ENCODE assay signal across 1 cellular context in the genomic region with DNA sequence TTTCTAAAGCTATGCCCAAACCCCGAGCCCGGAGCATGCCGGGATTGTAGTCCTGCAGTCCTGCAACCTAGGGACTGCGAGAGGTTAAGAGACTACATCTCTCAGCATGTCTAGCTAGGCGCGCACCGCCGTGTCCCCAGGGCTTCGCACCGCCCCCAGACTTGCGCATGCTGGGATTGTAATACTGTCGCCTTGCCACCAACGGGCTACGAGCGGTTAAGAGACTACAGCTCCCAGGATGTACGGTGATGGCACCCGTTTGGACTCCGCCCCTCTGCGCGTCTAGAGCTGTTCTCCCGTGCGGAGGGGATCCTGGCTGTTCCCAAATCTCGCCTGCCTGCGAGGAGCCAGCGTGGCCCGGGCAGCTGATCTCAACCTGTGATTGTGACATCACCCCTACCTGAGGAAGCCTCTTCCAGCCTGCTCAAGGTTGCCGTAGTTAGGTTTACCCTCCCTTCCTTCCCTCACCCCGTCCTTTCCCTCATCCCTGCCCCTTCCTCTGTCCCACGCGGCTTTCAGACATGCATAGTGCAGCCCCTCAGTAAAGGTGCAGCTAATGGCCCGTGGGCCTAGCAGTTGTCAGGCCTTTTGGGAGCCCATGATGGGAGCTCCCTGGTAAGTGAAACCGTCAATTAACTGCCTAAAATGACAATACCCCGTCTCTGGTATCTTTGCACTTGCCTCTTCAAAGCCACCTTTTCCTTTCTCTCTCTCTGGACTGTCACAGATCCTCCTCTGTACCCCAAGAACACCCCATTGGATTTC.
TF ChIP-seq lines count a peak whose summit lies in the region.

No MANE protein-coding gene starts in this region.

TF ChIP-seq in K562, 482 proteins besides CTCF, POLR2A, EP300 and RAD21 (continued from another document and continues in another):
- TF ChIP-seq, protein P1, sequence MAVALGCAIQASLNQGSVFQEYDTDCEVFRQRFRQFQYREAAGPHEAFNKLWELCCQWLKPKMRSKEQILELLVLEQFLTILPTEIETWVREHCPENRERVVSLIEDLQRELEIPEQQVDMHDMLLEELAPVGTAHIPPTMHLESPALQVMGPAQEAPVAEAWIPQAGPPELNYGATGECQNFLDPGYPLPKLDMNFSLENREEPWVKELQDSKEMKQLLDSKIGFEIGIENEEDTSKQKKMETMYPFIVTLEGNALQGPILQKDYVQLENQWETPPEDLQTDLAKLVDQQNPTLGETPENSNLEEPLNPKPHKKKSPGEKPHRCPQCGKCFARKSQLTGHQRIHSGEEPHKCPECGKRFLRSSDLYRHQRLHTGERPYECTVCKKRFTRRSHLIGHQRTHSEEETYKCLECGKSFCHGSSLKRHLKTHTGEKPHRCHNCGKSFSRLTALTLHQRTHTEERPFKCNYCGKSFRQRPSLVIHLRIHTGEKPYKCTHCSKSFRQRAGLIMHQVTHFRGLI (CRISPR knock-in tag; IDR thresholded peaks at IDR 0.05) = no peak
- no peak for TF ChIP-seq ZNF347 (CRISPR knock-in tag; IDR thresholded peaks at IDR 0.05; ENCODE audit: low read depth)
- no peak for TF ChIP-seq PRDM10 (IDR thresholded peaks at IDR 0.05; ENCODE audit: partially characterized antibody)
- peak; percentile 85 for TF ChIP-seq ZFX (CRISPR knock-in tag; IDR thresholded peaks at IDR 0.05)
- no peak for TF ChIP-seq MYNN (IDR thresholded peaks at IDR 0.05)
- TF ChIP-seq MYNN (CRISPR knock-in tag; IDR thresholded peaks at IDR 0.05) = no peak
- no peak for TF ChIP-seq RFX7 (CRISPR knock-in tag; IDR thresholded peaks at IDR 0.05)
- TF ChIP-seq GTF2F1 (IDR thresholded peaks at IDR 0.05; ENCODE audit: low read depth, low read length) = no peak
- peak; percentile 46; the same call in 1 of the 2 replicates for TF ChIP-seq SP1 (CRISPR knock-in tag; IDR thresholded peaks at IDR 0.05)
- TF ChIP-seq E2F6 (IDR thresholded peaks at IDR 0.05; ENCODE audit: borderline replicate concordance in 1 of 2, extremely low read depth in 1 of 2, insufficient read depth in 1 of 2, insufficient read length in 1 of 2, low read depth in 1 of 2, low read length in 1 of 2, poor library complexity in 1 of 2, severe bottlenecking in 1 of 2) = peak; percentile 39 to 67
- TF ChIP-seq MTA2 (IDR thresholded peaks at IDR 0.05; ENCODE audit: low read depth) = no peak
- no peak for TF ChIP-seq CBX1 (IDR thresholded peaks at IDR 0.05; ENCODE audit: low read depth)
- TF ChIP-seq FOXK2 (conservative IDR thresholded peaks at IDR 0.05 in 1 of 2, IDR thresholded peaks at IDR 0.05 in 1 of 2; ENCODE audit: low read depth in 2 of 2) = no peak
- no peak for TF ChIP-seq MBD1 (CRISPR knock-in tag; IDR thresholded peaks at IDR 0.05)
- TF ChIP-seq ZNF76 (CRISPR knock-in tag; IDR thresholded peaks at IDR 0.05; ENCODE audit: borderline replicate concordance) = no peak
- TF ChIP-seq RUNX1 (IDR thresholded peaks at IDR 0.05; ENCODE audit: low read depth) = no peak
- TF ChIP-seq STAT5A (IDR thresholded peaks at IDR 0.05; ENCODE audit: borderline replicate concordance, low read length) = no peak
- TF ChIP-seq, protein P2, sequence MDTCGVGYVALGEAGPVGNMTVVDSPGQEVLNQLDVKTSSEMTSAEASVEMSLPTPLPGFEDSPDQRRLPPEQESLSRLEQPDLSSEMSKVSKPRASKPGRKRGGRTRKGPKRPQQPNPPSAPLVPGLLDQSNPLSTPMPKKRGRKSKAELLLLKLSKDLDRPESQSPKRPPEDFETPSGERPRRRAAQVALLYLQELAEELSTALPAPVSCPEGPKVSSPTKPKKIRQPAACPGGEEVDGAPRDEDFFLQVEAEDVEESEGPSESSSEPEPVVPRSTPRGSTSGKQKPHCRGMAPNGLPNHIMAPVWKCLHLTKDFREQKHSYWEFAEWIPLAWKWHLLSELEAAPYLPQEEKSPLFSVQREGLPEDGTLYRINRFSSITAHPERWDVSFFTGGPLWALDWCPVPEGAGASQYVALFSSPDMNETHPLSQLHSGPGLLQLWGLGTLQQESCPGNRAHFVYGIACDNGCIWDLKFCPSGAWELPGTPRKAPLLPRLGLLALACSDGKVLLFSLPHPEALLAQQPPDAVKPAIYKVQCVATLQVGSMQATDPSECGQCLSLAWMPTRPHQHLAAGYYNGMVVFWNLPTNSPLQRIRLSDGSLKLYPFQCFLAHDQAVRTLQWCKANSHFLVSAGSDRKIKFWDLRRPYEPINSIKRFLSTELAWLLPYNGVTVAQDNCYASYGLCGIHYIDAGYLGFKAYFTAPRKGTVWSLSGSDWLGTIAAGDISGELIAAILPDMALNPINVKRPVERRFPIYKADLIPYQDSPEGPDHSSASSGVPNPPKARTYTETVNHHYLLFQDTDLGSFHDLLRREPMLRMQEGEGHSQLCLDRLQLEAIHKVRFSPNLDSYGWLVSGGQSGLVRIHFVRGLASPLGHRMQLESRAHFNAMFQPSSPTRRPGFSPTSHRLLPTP (IDR thresholded peaks at IDR 0.05; ENCODE audit: borderline replicate concordance, extremely low read depth, insufficient read length) = no peak
- no peak for TF ChIP-seq ZKSCAN3 (CRISPR knock-in tag; IDR thresholded peaks at IDR 0.05)
- TF ChIP-seq CTCFL (IDR thresholded peaks at IDR 0.05; ENCODE audit: borderline replicate concordance, insufficient read depth, low read depth, low read length, poor library complexity, severe bottlenecking) = no peak
- no peak for TF ChIP-seq NR2C1 (IDR thresholded peaks at IDR 0.05)
- TF ChIP-seq NR2C1 (tag; IDR thresholded peaks at IDR 0.05) = peak; percentile 60
- no peak for TF ChIP-seq ZNF551 (CRISPR knock-in tag; IDR thresholded peaks at IDR 0.05)
- no peak for TF ChIP-seq HNRNPH1 (optimal IDR thresholded peaks at IDR 0.05; ENCODE audit: low read depth, low read length)
- TF ChIP-seq ZNF785 (CRISPR knock-in tag; IDR thresholded peaks at IDR 0.05) = no peak
- peak; percentile 91 to 93 for TF ChIP-seq NRF1 (conservative IDR thresholded peaks at IDR 0.05 in 1 of 2, IDR thresholded peaks at IDR 0.05 in 1 of 2)
- TF ChIP-seq, protein P3, sequence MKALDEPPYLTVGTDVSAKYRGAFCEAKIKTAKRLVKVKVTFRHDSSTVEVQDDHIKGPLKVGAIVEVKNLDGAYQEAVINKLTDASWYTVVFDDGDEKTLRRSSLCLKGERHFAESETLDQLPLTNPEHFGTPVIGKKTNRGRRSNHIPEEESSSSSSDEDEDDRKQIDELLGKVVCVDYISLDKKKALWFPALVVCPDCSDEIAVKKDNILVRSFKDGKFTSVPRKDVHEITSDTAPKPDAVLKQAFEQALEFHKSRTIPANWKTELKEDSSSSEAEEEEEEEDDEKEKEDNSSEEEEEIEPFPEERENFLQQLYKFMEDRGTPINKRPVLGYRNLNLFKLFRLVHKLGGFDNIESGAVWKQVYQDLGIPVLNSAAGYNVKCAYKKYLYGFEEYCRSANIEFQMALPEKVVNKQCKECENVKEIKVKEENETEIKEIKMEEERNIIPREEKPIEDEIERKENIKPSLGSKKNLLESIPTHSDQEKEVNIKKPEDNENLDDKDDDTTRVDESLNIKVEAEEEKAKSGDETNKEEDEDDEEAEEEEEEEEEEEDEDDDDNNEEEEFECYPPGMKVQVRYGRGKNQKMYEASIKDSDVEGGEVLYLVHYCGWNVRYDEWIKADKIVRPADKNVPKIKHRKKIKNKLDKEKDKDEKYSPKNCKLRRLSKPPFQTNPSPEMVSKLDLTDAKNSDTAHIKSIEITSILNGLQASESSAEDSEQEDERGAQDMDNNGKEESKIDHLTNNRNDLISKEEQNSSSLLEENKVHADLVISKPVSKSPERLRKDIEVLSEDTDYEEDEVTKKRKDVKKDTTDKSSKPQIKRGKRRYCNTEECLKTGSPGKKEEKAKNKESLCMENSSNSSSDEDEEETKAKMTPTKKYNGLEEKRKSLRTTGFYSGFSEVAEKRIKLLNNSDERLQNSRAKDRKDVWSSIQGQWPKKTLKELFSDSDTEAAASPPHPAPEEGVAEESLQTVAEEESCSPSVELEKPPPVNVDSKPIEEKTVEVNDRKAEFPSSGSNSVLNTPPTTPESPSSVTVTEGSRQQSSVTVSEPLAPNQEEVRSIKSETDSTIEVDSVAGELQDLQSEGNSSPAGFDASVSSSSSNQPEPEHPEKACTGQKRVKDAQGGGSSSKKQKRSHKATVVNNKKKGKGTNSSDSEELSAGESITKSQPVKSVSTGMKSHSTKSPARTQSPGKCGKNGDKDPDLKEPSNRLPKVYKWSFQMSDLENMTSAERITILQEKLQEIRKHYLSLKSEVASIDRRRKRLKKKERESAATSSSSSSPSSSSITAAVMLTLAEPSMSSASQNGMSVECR (CRISPR knock-in tag; IDR thresholded peaks at IDR 0.05) = no peak
- peak in 2 of 3 experiments; percentile 65 to 71 for TF ChIP-seq YY1 (IDR thresholded peaks at IDR 0.05; ENCODE audit: borderline replicate concordance in 1 of 3, control insufficient read depth in 1 of 3, extremely low read depth in 1 of 3, insufficient read depth in 3 of 3, insufficient read length in 1 of 3, insufficient replicate concordance in 2 of 3, low read depth in 1 of 3, low read length in 2 of 3)
- no peak for TF ChIP-seq NFIX (CRISPR knock-in tag; IDR thresholded peaks at IDR 0.05; ENCODE audit: low read depth)
- TF ChIP-seq ZNF217 (CRISPR knock-in tag; IDR thresholded peaks at IDR 0.05) = no peak
- TF ChIP-seq HDGF (IDR thresholded peaks at IDR 0.05) = no peak
- no peak for TF ChIP-seq FOSL1 (tag; conservative IDR thresholded peaks at IDR 0.05)
